14 cellular contexts compared by ENCODE assay signal in genomic region chr6:150435832-150436231, GRCh38.
"Had no signal": no experiment of that assay in that cellular context is flagged by ENCODE, and none has a peak within 500 bp of the region (broad histone marks: within the 10 kb centered on the region; RNA-seq: fewer than 3 reads in every experiment).

No MANE protein-coding gene starts in this region.

- H3K36me3 ChIP-seq: colonic mucosa, pancreas, WERI-Rb-1 had no signal

- H3K27me3 Mint-ChIP-seq: activated T-helper 17 cell treated with anti-CD3 and anti-CD28 coated beads, Interleukin-2, amount 50 U/mL, for 72 hours; stimulated activated naive CD8-positive, alpha-beta T cell treated with anti-CD3 and anti-CD28 coated beads, Interleukin-15, Interleukin-2, amounts not matched to agents 100 ng/mL and 50 ng/mL, for 24 hours had no signal

- H3K4me3 ChIP-seq: colonic mucosa, pancreas, testis had no signal

- H3K27ac Mint-ChIP-seq: activated CD8-positive, alpha-beta T cell treated with anti-CD3 and anti-CD28 coated beads, Interleukin-2, amount 10 ng/mL, durations not matched to agents 7 days and 5 days; activated naive CD4-positive, alpha-beta T cell treated with anti-CD3 and anti-CD28 coated beads for 36 hours; activated T-helper 17 cell treated with anti-CD3 and anti-CD28 coated beads, Interleukin-2, amount 50 U/mL, for 72 hours; stimulated activated naive CD8-positive, alpha-beta T cell treated with anti-CD3 and anti-CD28 coated beads, Interleukin-15, Interleukin-2, amounts not matched to agents 100 ng/mL and 50 ng/mL, for 24 hours had no signal

- ATAC-seq: activated CD8-positive, alpha-beta T cell treated with anti-CD3 and anti-CD28 coated beads, Interleukin-2, amount 10 ng/mL, durations not matched to agents 7 days and 5 days; activated T-helper 17 cell treated with anti-CD3 and anti-CD28 coated beads, Interleukin-2, amount 50 U/mL, for 72 hours; pancreas had no signal

- H3K9me3 ChIP-seq: colonic mucosa, pancreas, testis had no signal

- H3K27me3 ChIP-seq: colonic mucosa, pancreas, testis had no signal

- H3K4me3 Mint-ChIP-seq: activated CD8-positive, alpha-beta T cell treated with anti-CD3 and anti-CD28 coated beads, Interleukin-2, amount 10 ng/mL, durations not matched to agents 7 days and 5 days; activated naive CD4-positive, alpha-beta T cell treated with anti-CD3 and anti-CD28 coated beads for 36 hours; activated T-helper 17 cell treated with anti-CD3 and anti-CD28 coated beads, Interleukin-2, amount 50 U/mL, for 72 hours; stimulated activated naive CD8-positive, alpha-beta T cell treated with anti-CD3 and anti-CD28 coated beads, Interleukin-15, Interleukin-2, amounts not matched to agents 100 ng/mL and 50 ng/mL, for 24 hours had no signal

- DNase-seq: activated CD4-positive, alpha-beta T cell treated with anti-CD3 and anti-CD28 coated beads for 4 hours; activated CD8-positive, alpha-beta memory T cell treated with anti-CD3 and anti-CD28 coated beads, Interleukin-2, amount 50 U/mL, for 48 hours; activated CD8-positive, alpha-beta T cell treated with anti-CD3 and anti-CD28 coated beads, Interleukin-2, amount 10 ng/mL, durations not matched to agents 7 days and 5 days; activated naive CD4-positive, alpha-beta T cell treated with anti-CD3 and anti-CD28 coated beads for 36 hours; colonic mucosa; hippocampal formation; kidney glomerular epithelial cell; pancreas; stimulated activated CD4-positive, alpha-beta T cell treated with anti-CD3 and anti-CD28 coated beads, Interleukin-4, amount 100 ng/mL, for 24 hours; T-helper 9 cell; testis; WERI-Rb-1 had no signal

- H3K4me1 ChIP-seq: colonic mucosa, pancreas, testis had no signal

- H3K27ac ChIP-seq: colonic mucosa, pancreas, testis, WERI-Rb-1 had no signal

- H3K4me1 Mint-ChIP-seq: activated T-helper 17 cell treated with anti-CD3 and anti-CD28 coated beads, Interleukin-2, amount 50 U/mL, for 72 hours had no signal
